23 cellular contexts compared by ENCODE assay signal in the genomic region with DNA sequence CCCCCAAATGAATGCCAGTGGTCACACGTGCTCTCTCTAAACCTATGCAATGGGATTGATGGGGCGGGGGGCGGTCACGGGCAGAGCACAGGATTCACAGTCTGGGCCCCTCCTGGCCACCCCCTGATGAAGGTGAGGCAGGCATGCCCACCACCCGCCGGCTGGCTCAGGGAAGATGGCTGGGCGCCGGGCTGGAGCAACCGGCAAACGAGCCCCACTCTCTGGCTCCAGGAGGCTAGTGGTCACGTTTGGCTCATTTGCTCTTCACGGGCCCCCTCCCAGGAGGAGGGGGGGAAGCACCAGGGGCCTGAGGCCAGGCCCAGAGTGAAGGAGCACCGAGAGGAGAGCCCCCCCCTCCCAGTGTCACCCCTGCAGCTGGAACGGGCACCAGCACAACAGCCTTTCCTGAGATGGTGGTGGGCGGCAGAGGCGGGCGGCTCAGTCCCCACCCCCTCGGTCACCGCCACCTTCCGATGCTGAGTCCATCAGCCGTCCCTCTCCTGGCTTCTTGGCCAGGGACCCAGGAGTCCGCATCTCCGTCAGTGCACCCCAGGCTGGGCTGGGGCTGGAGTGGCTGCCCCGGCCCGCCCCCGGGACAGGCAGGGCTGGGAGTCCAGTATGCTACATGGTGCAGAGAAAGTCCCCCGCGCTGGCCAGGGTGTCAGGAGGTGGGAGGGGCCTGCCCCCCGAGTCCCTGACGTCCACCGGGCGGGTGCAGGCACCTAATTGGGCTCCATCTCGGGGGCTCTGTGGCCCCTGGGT.
"Had no signal": no experiment of that assay in that cellular context is flagged by ENCODE, and none has a peak within 500 bp of the region (broad histone marks: within the 10 kb centered on the region; RNA-seq: fewer than 3 reads in every experiment).

No MANE protein-coding gene starts in this region.

- H3K4me3 ChIP-seq: colonic mucosa, dorsolateral prefrontal cortex, heart left ventricle, lung, pancreas, smooth muscle cell, suprapubic skin, thyroid gland had no signal

- H3K9me3 Mint-ChIP-seq: neural crest cell, type B pancreatic cell had no signal

- ATAC-seq: heart left ventricle; left colon; left ventricle myocardium superior; naive thymus-derived CD4-positive, alpha-beta T cell; pancreas; stimulated activated naive CD8-positive, alpha-beta T cell treated with anti-CD3 and anti-CD28 coated beads, Interleukin-15, Interleukin-2, amounts not matched to agents 100 U/mL and 50 U/mL, for 24 hours had no signal

- H3K27me3 Mint-ChIP-seq: naive thymus-derived CD4-positive, alpha-beta T cell; progenitor cell of endocrine pancreas; type B pancreatic cell had no signal

- FAIRE-seq: pancreas, urothelium cell line had no signal

- H3K27ac ChIP-seq: colonic mucosa, heart left ventricle, pancreas, suprapubic skin, thyroid gland had no signal

- H3K4me3 Mint-ChIP-seq: naive thymus-derived CD4-positive, alpha-beta T cell; type B pancreatic cell had no signal

- H3K4me2 ChIP-seq: smooth muscle cell had no signal

- DNase-seq: colonic mucosa; dorsolateral prefrontal cortex; effector CD8-positive, alpha-beta T cell; foreskin melanocyte; heart left ventricle; hippocampal formation; left colon; left ventricle myocardium superior; mesendoderm; naive thymus-derived CD4-positive, alpha-beta T cell; nucleus accumbens; right cardiac atrium; stimulated activated CD4-positive, alpha-beta T cell treated with anti-CD3 and anti-CD28 coated beads, Interleukin-2, amount 100 ng/mL, for 48 hours; stimulated activated naive CD8-positive, alpha-beta T cell treated with anti-CD3 and anti-CD28 coated beads, Interleukin-15, Interleukin-2, amounts not matched to agents 100 U/mL and 50 U/mL, for 24 hours; thyroid gland had no signal

- H3K9me3 ChIP-seq: colonic mucosa, heart left ventricle, pancreas, suprapubic skin, thyroid gland had no signal

- H3K27me3 ChIP-seq: colonic mucosa, dorsolateral prefrontal cortex, heart left ventricle, pancreas, suprapubic skin, thyroid gland had no signal

- H3K36me3 ChIP-seq: colonic mucosa had no signal

- H3K4me1 ChIP-seq: colonic mucosa had no signal

- H3K27ac Mint-ChIP-seq: naive thymus-derived CD4-positive, alpha-beta T cell; progenitor cell of endocrine pancreas; type B pancreatic cell had no signal
